15 cellular contexts compared by ENCODE assay signal in the genomic region with DNA sequence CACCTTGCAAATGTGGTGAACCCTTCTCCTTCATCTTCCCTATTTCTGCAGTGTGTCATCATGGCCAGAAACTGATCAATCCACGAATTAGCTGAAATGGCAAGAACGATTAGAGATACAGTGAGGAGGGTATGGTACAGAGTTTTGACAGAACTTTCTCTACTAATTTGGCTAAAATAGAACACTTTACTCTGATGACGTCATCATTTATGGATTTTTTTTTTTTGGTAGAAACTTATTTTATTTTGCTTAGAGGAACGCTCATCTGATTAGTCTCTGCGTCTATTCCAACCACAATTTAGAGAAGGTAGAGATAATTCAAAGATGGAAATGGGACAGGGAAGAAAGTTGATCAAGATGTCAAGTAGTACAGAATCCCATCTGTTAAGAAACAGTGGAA. TPM values are rescaled to one million over a fixed set of nuclear protein-coding genes. Genes with fewer than 3 reads are reported as not detected.
"Had no signal": no experiment of that assay in that cellular context is flagged by ENCODE, and none has a peak within 500 bp of the region (broad histone marks: within the 10 kb centered on the region; RNA-seq: fewer than 3 reads in every experiment).

No MANE protein-coding gene starts in this region.

RNA-seq across cellular contexts. Expression of a gene that starts 41.7 kb away (rescaled TPM):
- total RNA-seq: stomach, subcutaneous adipose tissue, suprapubic skin, temporal lobe, thoracic aorta, thyroid gland, tibial nerve, transverse colon, upper lobe of left lung, upper lobe of right lung, ureter, urinary bladder, uterus, vagina had no signal
- polyA plus RNA-seq: stomach, thymus, urinary bladder had no signal
